1 cellular context compared by ENCODE assay signal in the genomic region with DNA sequence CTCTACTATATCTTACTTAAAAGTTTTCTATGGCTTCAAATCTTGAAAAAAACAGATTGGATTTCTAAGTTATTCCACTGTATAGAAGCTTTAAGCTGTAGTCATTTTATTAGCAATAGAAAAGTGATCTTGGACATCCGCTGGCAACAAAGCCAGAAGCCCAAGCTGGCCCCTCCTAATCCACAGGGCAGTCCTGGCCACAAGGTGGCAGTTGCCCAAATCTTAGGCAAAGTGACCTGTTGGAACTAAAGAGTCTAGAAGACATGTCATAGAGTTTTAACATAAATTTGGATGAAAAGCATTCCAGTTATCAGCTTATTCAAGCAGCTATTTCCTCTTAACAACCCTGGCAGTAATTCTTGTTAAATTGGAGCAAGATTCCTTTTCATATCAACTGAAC.
TF ChIP-seq lines count a peak whose summit lies in the region.

No MANE protein-coding gene starts in this region.

TF ChIP-seq in GM23338, 12 proteins besides CTCF, POLR2A, EP300 and RAD21 (continued from another document):
- TF ChIP-seq, protein P1, sequence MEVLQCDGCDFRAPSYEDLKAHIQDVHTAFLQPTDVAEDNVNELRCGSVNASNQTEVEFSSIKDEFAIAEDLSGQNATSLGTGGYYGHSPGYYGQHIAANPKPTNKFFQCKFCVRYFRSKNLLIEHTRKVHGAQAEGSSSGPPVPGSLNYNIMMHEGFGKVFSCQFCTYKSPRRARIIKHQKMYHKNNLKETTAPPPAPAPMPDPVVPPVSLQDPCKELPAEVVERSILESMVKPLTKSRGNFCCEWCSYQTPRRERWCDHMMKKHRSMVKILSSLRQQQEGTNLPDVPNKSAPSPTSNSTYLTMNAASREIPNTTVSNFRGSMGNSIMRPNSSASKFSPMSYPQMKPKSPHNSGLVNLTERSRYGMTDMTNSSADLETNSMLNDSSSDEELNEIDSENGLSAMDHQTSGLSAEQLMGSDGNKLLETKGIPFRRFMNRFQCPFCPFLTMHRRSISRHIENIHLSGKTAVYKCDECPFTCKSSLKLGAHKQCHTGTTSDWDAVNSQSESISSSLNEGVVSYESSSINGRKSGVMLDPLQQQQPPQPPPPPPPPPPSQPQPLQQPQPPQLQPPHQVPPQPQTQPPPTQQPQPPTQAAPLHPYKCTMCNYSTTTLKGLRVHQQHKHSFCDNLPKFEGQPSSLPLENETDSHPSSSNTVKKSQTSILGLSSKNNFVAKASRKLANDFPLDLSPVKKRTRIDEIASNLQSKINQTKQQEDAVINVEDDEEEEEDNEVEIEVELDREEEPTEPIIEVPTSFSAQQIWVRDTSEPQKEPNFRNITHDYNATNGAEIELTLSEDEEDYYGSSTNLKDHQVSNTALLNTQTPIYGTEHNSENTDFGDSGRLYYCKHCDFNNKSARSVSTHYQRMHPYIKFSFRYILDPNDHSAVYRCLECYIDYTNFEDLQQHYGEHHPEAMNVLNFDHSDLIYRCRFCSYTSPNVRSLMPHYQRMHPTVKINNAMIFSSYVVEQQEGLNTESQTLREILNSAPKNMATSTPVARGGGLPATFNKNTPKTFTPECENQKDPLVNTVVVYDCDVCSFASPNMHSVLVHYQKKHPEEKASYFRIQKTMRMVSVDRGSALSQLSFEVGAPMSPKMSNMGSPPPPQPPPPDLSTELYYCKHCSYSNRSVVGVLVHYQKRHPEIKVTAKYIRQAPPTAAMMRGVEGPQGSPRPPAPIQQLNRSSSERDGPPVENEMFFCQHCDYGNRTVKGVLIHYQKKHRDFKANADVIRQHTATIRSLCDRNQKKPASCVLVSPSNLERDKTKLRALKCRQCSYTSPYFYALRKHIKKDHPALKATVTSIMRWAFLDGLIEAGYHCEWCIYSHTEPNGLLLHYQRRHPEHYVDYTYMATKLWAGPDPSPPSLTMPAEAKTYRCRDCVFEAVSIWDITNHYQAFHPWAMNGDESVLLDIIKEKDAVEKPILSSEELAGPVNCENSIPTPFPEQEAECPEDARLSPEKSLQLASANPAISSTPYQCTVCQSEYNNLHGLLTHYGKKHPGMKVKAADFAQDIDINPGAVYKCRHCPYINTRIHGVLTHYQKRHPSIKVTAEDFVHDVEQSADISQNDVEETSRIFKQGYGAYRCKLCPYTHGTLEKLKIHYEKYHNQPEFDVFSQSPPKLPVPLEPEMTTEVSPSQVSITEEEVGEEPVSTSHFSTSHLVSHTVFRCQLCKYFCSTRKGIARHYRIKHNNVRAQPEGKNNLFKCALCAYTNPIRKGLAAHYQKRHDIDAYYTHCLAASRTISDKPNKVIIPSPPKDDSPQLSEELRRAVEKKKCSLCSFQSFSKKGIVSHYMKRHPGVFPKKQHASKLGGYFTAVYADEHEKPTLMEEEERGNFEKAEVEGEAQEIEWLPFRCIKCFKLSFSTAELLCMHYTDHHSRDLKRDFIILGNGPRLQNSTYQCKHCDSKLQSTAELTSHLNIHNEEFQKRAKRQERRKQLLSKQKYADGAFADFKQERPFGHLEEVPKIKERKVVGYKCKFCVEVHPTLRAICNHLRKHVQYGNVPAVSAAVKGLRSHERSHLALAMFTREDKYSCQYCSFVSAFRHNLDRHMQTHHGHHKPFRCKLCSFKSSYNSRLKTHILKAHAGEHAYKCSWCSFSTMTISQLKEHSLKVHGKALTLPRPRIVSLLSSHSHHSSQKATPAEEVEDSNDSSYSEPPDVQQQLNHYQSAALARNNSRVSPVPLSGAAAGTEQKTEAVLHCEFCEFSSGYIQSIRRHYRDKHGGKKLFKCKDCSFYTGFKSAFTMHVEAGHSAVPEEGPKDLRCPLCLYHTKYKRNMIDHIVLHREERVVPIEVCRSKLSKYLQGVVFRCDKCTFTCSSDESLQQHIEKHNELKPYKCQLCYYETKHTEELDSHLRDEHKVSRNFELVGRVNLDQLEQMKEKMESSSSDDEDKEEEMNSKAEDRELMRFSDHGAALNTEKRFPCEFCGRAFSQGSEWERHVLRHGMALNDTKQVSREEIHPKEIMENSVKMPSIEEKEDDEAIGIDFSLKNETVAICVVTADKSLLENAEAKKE (CRISPR knock-in tag; IDR thresholded peaks at IDR 0.05) = no peak
- no peak for TF ChIP-seq JUNB (IDR thresholded peaks at IDR 0.05; ENCODE audit: unreplicated experiment)
- TF ChIP-seq NANOG (IDR thresholded peaks at IDR 0.05; ENCODE audit: borderline replicate concordance) = no peak
- no peak for TF ChIP-seq STAT1 (IDR thresholded peaks at IDR 0.05; ENCODE audit: unreplicated experiment)
- TF ChIP-seq POLR2AphosphoS5 (IDR thresholded peaks at IDR 0.05; ENCODE audit: low read depth) = no peak
- no peak for TF ChIP-seq ZNF114 (CRISPR knock-in tag; IDR thresholded peaks at IDR 0.05)
